20 cellular contexts compared by ENCODE assay signal in the genomic region with DNA sequence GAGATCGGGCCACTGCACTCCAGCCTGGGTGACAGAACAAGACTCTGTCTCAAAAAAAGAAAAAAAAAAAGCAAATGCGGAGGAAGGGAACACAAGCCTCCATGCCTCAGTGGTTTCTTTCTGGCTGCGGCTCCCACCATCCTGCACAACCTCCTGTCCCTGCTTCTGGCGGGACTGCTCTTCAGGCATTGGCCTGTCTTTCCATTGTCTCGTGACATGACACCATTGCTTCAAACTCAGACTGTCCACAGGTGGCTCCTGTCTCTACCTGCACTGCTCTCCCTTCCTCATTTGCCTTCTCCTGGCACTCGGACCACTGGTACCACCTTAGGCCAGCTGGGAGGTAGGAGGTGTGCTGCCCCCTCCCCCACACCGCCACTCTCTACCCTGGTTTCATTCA.
"Had no signal": no experiment of that assay in that cellular context is flagged by ENCODE, and none has a peak within 500 bp of the region (broad histone marks: within the 10 kb centered on the region; RNA-seq: fewer than 3 reads in every experiment).

No MANE protein-coding gene starts in this region.

- H3K4me3 ChIP-seq: MG63, SJSA1, SK-N-MC had no signal

- H3K27ac ChIP-seq: SJSA1, SK-N-MC had no signal

- H3K9me3 ChIP-seq: MG63, SJSA1 had no signal

- DNase-seq: Karpas-422, KG1, MG63, NCI-H1092 treated with DMSO at 0.1 percent for 48 hours, NCI-H1436, NCI-H187, NCI-H2029, NCI-H2081 treated with DMSO at 0.1 percent for 48 hours, NCI-H2171, NCI-H226, NCI-H446, NCI-H510A, NCI-H524 treated with DMSO at 0.1 percent for 48 hours, NCI-H69, NCI-H774, Right ventricle myocardium superior, RPMI8226, SIG-M5 had no signal

- H3K27me3 ChIP-seq: MG63, SJSA1 had no signal

- H3K4me1 ChIP-seq: SJSA1 had no signal
